In genomic region chr15:64739216-64739976, GRCh38 we compare ENCODE assay signal across 16 cellular contexts. TPM values are rescaled to one million over a fixed set of nuclear protein-coding genes. Genes with fewer than 3 reads are reported as not detected.
DNase-seq lines count a peak whose midpoint lies in the region; ATAC-seq, FAIRE-seq and TF ChIP-seq lines count a peak whose summit lies in the region.
"Had no signal": no experiment of that assay in that cellular context is flagged by ENCODE, and none has a peak within 500 bp of the region (broad histone marks: within the 10 kb centered on the region; RNA-seq: fewer than 3 reads in every experiment).

No MANE protein-coding gene starts in this region.

- no peaks in the 10 kb centered on the region for H3K9me3 Mint-ChIP-seq in stimulated activated memory B cell treated with anti-CD40 and anti-IgM and Interleukin-4, amounts not matched to agents 10 μg/mL and 1 μg/mL and 100 μg/mL, for 72 hours
- H3K9me3 Mint-ChIP-seq: activated B cell treated with CpG ODN at 0.5 μM for 24 hours; activated naive CD4-positive, alpha-beta T cell treated with anti-CD3 and anti-CD28 coated beads, Interleukin-2, amount 50 U/mL, for 24 hours; natural killer cell treated with Interleukin-12 subunit alpha and Interleukin-12 subunit beta and Interleukin-15 and Interleukin-18, amount 100 ng/mL, for 72 hours had no signal

- no peak overlapping the region for H2BK12ac ChIP-seq in H1 (ENCODE audit: low read depth, low read length)

- H3K23me2 ChIP-seq in H1 (ENCODE audit: low read depth, low read length) = no peaks in the 10 kb centered on the region

- peaks cover 70% of the 10 kb centered on the region for H3K36me3 ChIP-seq in HUES64 (ENCODE audit: insufficient read depth, low read length)
- H3K36me3 ChIP-seq in H1 (ENCODE audit: control insufficient read depth in 2 of 4, insufficient read depth in 4 of 4, low read length in 3 of 4) = peaks cover 2 to 53% (median 22%) of the 10 kb centered on the region in 4 experiments; a peak in 7 of 8 replicates
- no peaks in the 10 kb centered on the region for H3K36me3 ChIP-seq in lower lobe of right lung
- H3K36me3 ChIP-seq in HepG2 (replicated peaks in 1 of 2; ENCODE audit: control insufficient read depth in 1 of 2, insufficient read depth in 2 of 2, low read length in 2 of 2) = no peaks in the 10 kb centered on the region

- H3K4me2 ChIP-seq in H1 (ENCODE audit: insufficient read depth in 1 of 2, low read depth in 2 of 2, low read length in 2 of 2) (no peak overlapping the region), HepG2 (ENCODE audit: low read depth, low read length) (no peak overlapping the region)

- no peak overlapping the region for H2BK20ac ChIP-seq in H1 (ENCODE audit: low read length)

- H3K9me3 ChIP-seq in HUES64 (ENCODE audit: insufficient read depth, low read depth, low read length) = no peaks in the 10 kb centered on the region
- no peaks in the 10 kb centered on the region for H3K9me3 ChIP-seq in H1 (ENCODE audit: insufficient read depth in 2 of 2, low read depth in 1 of 2, low read length in 1 of 2)
- H3K9me3 ChIP-seq in lower lobe of right lung = no peaks in the 10 kb centered on the region
- no peaks in the 10 kb centered on the region for H3K9me3 ChIP-seq in HepG2 (ENCODE audit: low read length)

- no TSS peak for BruUV-seq in HepG2 (replicated peaks; lab: Mats Ljungman, UMichigan)

- no peak for TF ChIP-seq RAD21 in H1 (IDR thresholded peaks at IDR 0.05 in 1 of 2, conservative IDR thresholded peaks at IDR 0.05 in 1 of 2; ENCODE audit: low read depth in 2 of 2, low read length in 2 of 2)
- TF ChIP-seq RAD21 in HepG2 (CRISPR knock-in tag; IDR thresholded peaks at IDR 0.05) = no peak

- peaks cover 6% of the 10 kb centered on the region for H3K4me1 Mint-ChIP-seq in stimulated activated memory B cell treated with anti-CD40 and anti-IgM and Interleukin-4, amounts not matched to agents 10 μg/mL and 1 μg/mL and 100 μg/mL, for 72 hours
- H3K4me1 Mint-ChIP-seq: activated B cell treated with CpG ODN at 0.5 μM for 24 hours; activated naive CD4-positive, alpha-beta T cell treated with anti-CD3 and anti-CD28 coated beads, Interleukin-2, amount 50 U/mL, for 24 hours had no signal

- no peak overlapping the region for H4K91ac ChIP-seq in H1 (replicated peaks; ENCODE audit: insufficient read length, low read length)

- no peak overlapping the region for H2AFZ ChIP-seq in H1 (ENCODE audit: low read length)
- no peak overlapping the region for H2AFZ ChIP-seq in HepG2 (ENCODE audit: low read length)

- H3K27me3 Mint-ChIP-seq in stimulated activated memory B cell treated with anti-CD40 and anti-IgM and Interleukin-4, amounts not matched to agents 10 μg/mL and 1 μg/mL and 100 μg/mL, for 72 hours = no peaks in the 10 kb centered on the region
- H3K27me3 Mint-ChIP-seq: activated B cell treated with CpG ODN at 0.5 μM for 24 hours; activated naive CD4-positive, alpha-beta T cell treated with anti-CD3 and anti-CD28 coated beads, Interleukin-2, amount 50 U/mL, for 24 hours; natural killer cell treated with Interleukin-12 subunit alpha and Interleukin-12 subunit beta and Interleukin-15 and Interleukin-18, amount 100 ng/mL, for 72 hours had no signal

- no peak overlapping the region; the same call in 1 of the 2 replicates for H2BK5ac ChIP-seq in H1 (ENCODE audit: low read depth, low read length)

- no peak overlapping the region for H3K23ac ChIP-seq in H1 (ENCODE audit: insufficient read length)

- no peak overlapping the region for H3K4me3 Mint-ChIP-seq in stimulated activated memory B cell treated with anti-CD40 and anti-IgM and Interleukin-4, amounts not matched to agents 10 μg/mL and 1 μg/mL and 100 μg/mL, for 72 hours
- H3K4me3 Mint-ChIP-seq: activated B cell treated with CpG ODN at 0.5 μM for 24 hours; activated naive CD4-positive, alpha-beta T cell treated with anti-CD3 and anti-CD28 coated beads, Interleukin-2, amount 50 U/mL, for 24 hours; natural killer cell treated with Interleukin-12 subunit alpha and Interleukin-12 subunit beta and Interleukin-15 and Interleukin-18, amount 100 ng/mL, for 72 hours had no signal

- H3K27ac ChIP-seq in HUES64 (ENCODE audit: low read depth, low read length) = no peak overlapping the region
- no peak overlapping the region for H3K27ac ChIP-seq in H1 (ENCODE audit: low read depth, low read length)
- H3K27ac ChIP-seq in lower lobe of right lung = peak overlapping the region; percentile 76
- H3K27ac ChIP-seq in HepG2 (ENCODE audit: extremely low read length, insufficient read depth, low read length) = no peak overlapping the region
- H3K27ac ChIP-seq: HL-60 had no signal

- 91% methylated on average over 13 of the region's 13 CpGs for WGBS in HUES64
- WGBS in H1 (ENCODE audit: extremely low coverage in 1 of 2, insufficient coverage in 1 of 2, insufficient read length in 1 of 2, insufficient replicate concordance in 2 of 2, low coverage in 1 of 2, low lambda C conversion rate in 2 of 2, missing lambda C conversion rate in 1 of 2), 2 experiments = 91% methylated on average over 13 of the region's 13 CpGs; no CpG with 5 or more reads in 1 of the 2 experiments
- 67% methylated on average over 9 of the region's 13 CpGs for WGBS in HepG2 (ENCODE audit: low lambda C conversion rate)

- H3K27me3 ChIP-seq in HUES64 (ENCODE audit: insufficient read depth, low read length) (no peaks in the 10 kb centered on the region), H1 (replicated peaks in 1 of 4; ENCODE audit: control insufficient read depth in 3 of 4, extremely low read depth in 1 of 4, insufficient read depth in 3 of 4, low read length in 3 of 4) (no peaks in the 10 kb centered on the region), lower lobe of right lung (ENCODE audit: low read depth) (no peaks in the 10 kb centered on the region), HepG2 (ENCODE audit: control insufficient read depth in 1 of 2, insufficient read depth in 2 of 2, low read length in 2 of 2) (peaks cover 13 to 56% of the 10 kb centered on the region in 2 experiments; a peak in 4 of 5 replicates)

- H4K5ac ChIP-seq in H1 (ENCODE audit: insufficient read length, low read depth, low read length) = no peak overlapping the region

- intact Hi-C loops in lower lobe of right lung (cut with DNase I) (no loop called here), left colon (cut with DNase I, micrococcal nuclease) (loop anchor here in 1 of 2 donors (10.0 kb wide), 2 partner anchors 75 to 165 kb away; no protein-coding TSS in a partner anchor), HepG2 (cut with micrococcal nuclease; ENCODE audit: unreplicated experiment) (no loop called here)

- no peak overlapping the region for H2BK15ac ChIP-seq in H1 (ENCODE audit: low read length)

- H2AK5ac ChIP-seq in H1 (ENCODE audit: low read depth, low read length) = no peak overlapping the region

- H3K14ac ChIP-seq in H1 (ENCODE audit: insufficient read length) = no peak overlapping the region

- no peak for ATAC-seq in lower lobe of right lung
- no peak for ATAC-seq in stimulated activated memory B cell treated with anti-CD40 and anti-IgM and Interleukin-4, amounts not matched to agents 10 μg/mL and 1 μg/mL and 100 μg/mL, for 72 hours
- no peak for ATAC-seq in left colon
- no peak for ATAC-seq in HepG2
- ATAC-seq: natural killer cell treated with Interleukin-12 subunit alpha and Interleukin-12 subunit beta and Interleukin-15 and Interleukin-18, amount 100 ng/mL, for 72 hours had no signal

- DNase-seq in H1 (ENCODE audit: low read depth in 1 of 2, low spot score in 2 of 2) (no peak), lower lobe of right lung (no peak), SIG-M5 (lab: John Stamatoyannopoulos, UW) (no peak), left colon (no peak), HepG2 (ENCODE audit: low spot score) (no peak), KG1 (lab: John Stamatoyannopoulos, UW) (no peak)
- DNase-seq: activated B cell treated with CpG ODN at 0.5 μM for 24 hours; AML-193; central memory CD4-positive, alpha-beta T cell; NCI-H1694 treated with DMSO at 0.1 percent for 48 hours; NCI-H510A treated with DMSO at 0.1 percent for 48 hours had no signal

- peaks cover 0 to 24% of the 10 kb centered on the region in 2 experiments; a peak in 2 of 4 replicates for H3K79me2 ChIP-seq in H1 (ENCODE audit: control insufficient read depth in 1 of 2, insufficient read depth in 2 of 2, low read length in 2 of 2)
- no peaks in the 10 kb centered on the region for H3K79me2 ChIP-seq in HepG2 (ENCODE audit: insufficient read depth, low read length)

- H3K56ac ChIP-seq in H1 (replicated peaks; ENCODE audit: insufficient read length, low read depth, low read length) = no peak overlapping the region

- no peak overlapping the region for H4K8ac ChIP-seq in H1 (ENCODE audit: extremely low read depth, insufficient read depth, low read length)

- H4K20me1 ChIP-seq in H1 (replicated peaks in 1 of 2; ENCODE audit: control insufficient read depth in 1 of 2, insufficient read depth in 2 of 2, low read length in 2 of 2) (peaks cover 6 to 8% of the 10 kb centered on the region in 2 experiments), HepG2 (ENCODE audit: insufficient read depth, low read length) (no peaks in the 10 kb centered on the region)

- TF ChIP-seq CTCF in H1 (IDR thresholded peaks at IDR 0.05; ENCODE audit: control extremely low read depth in 1 of 3, insufficient read depth in 1 of 3, low read depth in 1 of 3, low read length in 3 of 3) = no peak
- no peak for TF ChIP-seq CTCF in lower lobe of right lung (IDR thresholded peaks at IDR 0.05)
- TF ChIP-seq CTCF in HepG2 (CRISPR knock-in tag; IDR thresholded peaks at IDR 0.05) = no peak

- CTCF ChIA-PET in H1 (lab: Charles Lee; ENCODE audit: partially characterized antibody) = interaction anchor here (13.0 to 46.3 kb wide), 3 partner anchors 6 to 73 kb away, joined by 170 to 883 read pairs (median 170); no protein-coding TSS in a partner anchor
- CTCF ChIA-PET in HepG2 (lab: Yijun Ruan, JAX; ENCODE audit: low intra/inter-chr PET ratio, low total read pairs) = no interaction called here

- in situ Hi-C loops in HepG2 (cut with HindIII; ENCODE audit: extremely low pct_ligation_motif_present, low pct_unique_long_range_greater_than_20kb) = no loop called here

- no peaks in the 10 kb centered on the region for H3K36me3 Mint-ChIP-seq in stimulated activated memory B cell treated with anti-CD40 and anti-IgM and Interleukin-4, amounts not matched to agents 10 μg/mL and 1 μg/mL and 100 μg/mL, for 72 hours
- H3K36me3 Mint-ChIP-seq: activated naive CD4-positive, alpha-beta T cell treated with anti-CD3 and anti-CD28 coated beads, Interleukin-2, amount 50 U/mL, for 24 hours; natural killer cell treated with Interleukin-12 subunit alpha and Interleukin-12 subunit beta and Interleukin-15 and Interleukin-18, amount 100 ng/mL, for 72 hours had no signal

- peak overlapping the region; percentile 33 for H3K27ac Mint-ChIP-seq in stimulated activated memory B cell treated with anti-CD40 and anti-IgM and Interleukin-4, amounts not matched to agents 10 μg/mL and 1 μg/mL and 100 μg/mL, for 72 hours
- H3K27ac Mint-ChIP-seq: activated B cell treated with CpG ODN at 0.5 μM for 24 hours; activated naive CD4-positive, alpha-beta T cell treated with anti-CD3 and anti-CD28 coated beads, Interleukin-2, amount 50 U/mL, for 24 hours had no signal

- TF ChIP-seq EP300 in H1 (IDR thresholded peaks at IDR 0.05; ENCODE audit: borderline replicate concordance in 1 of 2, low read depth in 2 of 2, low read length in 2 of 2) (no peak), HepG2 (IDR thresholded peaks at IDR 0.05; ENCODE audit: low read depth in 2 of 2, low read length in 2 of 2) (no peak), HepG2 (CRISPR knock-in tag; IDR thresholded peaks at IDR 0.05; ENCODE audit: borderline replicate concordance) (no peak)

- H3K79me1 ChIP-seq in H1 (ENCODE audit: low read depth, low read length) = peaks cover 8% of the 10 kb centered on the region

- FAIRE-seq in H1 (lab: Jason Lieb, UNC) = no peak
- no peak for FAIRE-seq in HepG2 (lab: Jason Lieb, UNC)

- H3K9ac ChIP-seq in HUES64 (ENCODE audit: low read depth, low read length) = peak overlapping the region; percentile 31; the same call in 1 of the 2 replicates
- H3K9ac ChIP-seq in H1 (replicated peaks in 1 of 4; ENCODE audit: extremely low read depth in 1 of 4, low read depth in 3 of 4, low read length in 3 of 4) = no peak overlapping the region
- H3K9ac ChIP-seq in HepG2 (ENCODE audit: insufficient read depth, low read depth, low read length) = no peak overlapping the region

- H3K4ac ChIP-seq in H1 (replicated peaks; ENCODE audit: insufficient read length, low read depth, low read length) = no peak overlapping the region

- H3K4me1 ChIP-seq in HUES64 (ENCODE audit: insufficient read depth, low read length) = no peaks in the 10 kb centered on the region
- H3K4me1 ChIP-seq in H1 (replicated peaks in 1 of 4; ENCODE audit: control insufficient read depth in 3 of 4, insufficient read depth in 4 of 4, low read length in 3 of 4) = peaks cover 0 to 2% (median 0%) of the 10 kb centered on the region in 4 experiments; a peak in 2 of 7 replicates
- peaks cover 17% of the 10 kb centered on the region for H3K4me1 ChIP-seq in lower lobe of right lung
- no peaks in the 10 kb centered on the region for H3K4me1 ChIP-seq in HepG2 (ENCODE audit: insufficient read depth, low read length)

- no peak overlapping the region for H3K18ac ChIP-seq in H1 (ENCODE audit: extremely low read depth, low read length)

- TF ChIP-seq POLR2A in H1 (IDR thresholded peaks at IDR 0.05; ENCODE audit: control extremely low read depth in 1 of 2, low read depth in 2 of 2, low read length in 2 of 2) (no peak), HepG2 (IDR thresholded peaks at IDR 0.05; ENCODE audit: insufficient read depth in 1 of 2, low read depth in 2 of 2, low read length in 2 of 2) (no peak)

- H3K4me3 ChIP-seq in HUES64 (ENCODE audit: low read length) (no peak overlapping the region), H1 (ENCODE audit: extremely low read depth in 1 of 4, insufficient read depth in 2 of 4, low read depth in 3 of 4, low read length in 4 of 4) (no peak overlapping the region), lower lobe of right lung (no peak overlapping the region), HepG2 (replicated peaks in 1 of 3; ENCODE audit: insufficient read depth in 1 of 3, low read depth in 2 of 3, low read length in 3 of 3) (no peak overlapping the region)

- no peak overlapping the region for H2BK120ac ChIP-seq in H1 (replicated peaks; ENCODE audit: low read depth, low read length)

- POLR2A ChIA-PET in H1 (lab: Charles Lee; ENCODE audit: partially characterized antibody) = interaction anchor here (1.2 to 59.2 kb wide), 6 partner anchors 11 to 69 kb away, joined by 3 to 1192 read pairs (median 4); partner anchors contain the start of gene RBPMS2
- POLR2A ChIA-PET in HepG2 (lab: Yijun Ruan, JAX) = no interaction called here

RNA-seq across cellular contexts. Expression of gene RBPMS2, which starts 36.0 kb away (rescaled TPM):
- 127 TPM for polyA plus RNA-seq in HUES64 (2013, experiment 1 of 2)
- 147 TPM for polyA plus RNA-seq in HUES64 (2013, experiment 2 of 2)
- total RNA-seq in H1 (2021; fragmentation: NEBNext Ultra II Directional; extraction: Animal tissue kit (Norgen Biotek cat#: 25700)) = 238 and 243 TPM in 2 replicates
- polyA plus RNA-seq in H1 (2011; rRNA removed) (55.8 and 104 TPM in 2 replicates), HepG2 (2011; rRNA removed) (0.08 and 0.16 TPM in 2 replicates)
- polyA plus RNA-seq in H1 (2011; cell fraction: cytosol; rRNA removed) = 31.2 TPM
- polyA plus RNA-seq in H1 (2011; cell fraction: nucleus; rRNA removed) = 88.9 TPM
- 145 to 173 TPM (median 167 TPM) in 4 replicates for polyA plus RNA-seq in H1 (2012, experiment 1 of 2)
- 212 TPM for polyA plus RNA-seq in H1 (2012, experiment 2 of 2)
- polyA plus RNA-seq in H1 (2013, experiment 1 of 2) = 218 TPM
- 220 TPM for polyA plus RNA-seq in H1 (2013, experiment 2 of 2)
- 28.4 and 38.8 TPM in 2 replicates for polyA minus RNA-seq in H1 (2011; rRNA and poly(A)+ RNA removed)
- 90.8 TPM for polyA minus RNA-seq in H1 (2011; cell fraction: cytosol; rRNA and poly(A)+ RNA removed)
- 44.7 TPM for polyA minus RNA-seq in H1 (2011; cell fraction: nucleus; rRNA and poly(A)+ RNA removed)
- total RNA-seq in lower lobe of right lung (4.0 TPM), left colon (10 to 100 TPM in 1 of 2 donors, 1 to 10 TPM in 1; 1.0 to 15.4 TPM), HepG2 (2016; rRNA removed; fragmentation: Illumina TruSeq; extraction: Trizol) (not detected in 2 replicates)
- not detected in 2 replicates for total RNA-seq in HepG2 (2016; cell fraction: cytosol; rRNA removed; fragmentation: Illumina TruSeq; extraction: Trizol; ENCODE audit: low read depth)
- total RNA-seq in HepG2 (2016; cell fraction: insoluble cytoplasmic fraction; rRNA removed; fragmentation: Illumina TruSeq; extraction: Trizol) = not detected in 2 replicates
- 0.12 TPM in 1 of 2 replicates, not detected in the other for total RNA-seq in HepG2 (2016; cell fraction: membrane; rRNA removed; fragmentation: Illumina TruSeq; extraction: Trizol)
- not detected in 2 replicates for total RNA-seq in HepG2 (2016; cell fraction: nucleus; rRNA removed; fragmentation: Illumina TruSeq; extraction: Trizol)
- polyA plus RNA-seq in HepG2 (2011; cell fraction: cytosol; rRNA removed) = 0.08 and 0.10 TPM in 2 replicates
- polyA plus RNA-seq in HepG2 (2011; cell fraction: nucleus; rRNA removed) = 0.14 and 0.26 TPM in 2 replicates
- 0.08 and 0.44 TPM in 2 replicates for polyA plus RNA-seq in HepG2 (2012)
- polyA plus RNA-seq in HepG2 (2016; cell fraction: cytosol; fragmentation: Illumina TruSeq; extraction: Trizol; ENCODE audit: low read depth) = 0.72 and 1.0 TPM in 2 replicates
- polyA plus RNA-seq in HepG2 (2016; cell fraction: insoluble cytoplasmic fraction; fragmentation: Illumina TruSeq; extraction: Trizol; ENCODE audit: low read depth) = 0.46 and 0.60 TPM in 2 replicates
- 1.2 and 1.5 TPM in 2 replicates for polyA plus RNA-seq in HepG2 (2016; cell fraction: membrane; fragmentation: Illumina TruSeq; extraction: Trizol; ENCODE audit: low read depth)
- 0.52 and 0.70 TPM in 2 replicates for polyA plus RNA-seq in HepG2 (2016; cell fraction: nucleus; fragmentation: Illumina TruSeq; extraction: Trizol; ENCODE audit: insufficient read depth, low read depth)
- polyA minus RNA-seq in HepG2 (2011; rRNA and poly(A)+ RNA removed; ENCODE audit: low replicate concordance) = 0.10 and 0.94 TPM in 2 replicates
- polyA minus RNA-seq in HepG2 (2011; cell fraction: cytosol; rRNA and poly(A)+ RNA removed) = not detected in 2 replicates
- polyA minus RNA-seq in HepG2 (2011; cell fraction: nucleus; rRNA and poly(A)+ RNA removed) = not detected in 2 replicates

Comparison
In these comparisons a context has a peak if more than half of its experiments do, and no peak if none do; other contexts are left out.
1. RNA of gene RBPMS2, which starts 36.0 kb away (total RNA-seq): 238 to 243 TPM in H1; 1.0 to 15.4 TPM in left colon, 4.0 TPM in lower lobe of right lung (single experiment) and 0.12 TPM in HepG2; every median in the first group is over 10 times any median in the second.